8 cellular contexts compared by ENCODE assay signal in the genomic region with DNA sequence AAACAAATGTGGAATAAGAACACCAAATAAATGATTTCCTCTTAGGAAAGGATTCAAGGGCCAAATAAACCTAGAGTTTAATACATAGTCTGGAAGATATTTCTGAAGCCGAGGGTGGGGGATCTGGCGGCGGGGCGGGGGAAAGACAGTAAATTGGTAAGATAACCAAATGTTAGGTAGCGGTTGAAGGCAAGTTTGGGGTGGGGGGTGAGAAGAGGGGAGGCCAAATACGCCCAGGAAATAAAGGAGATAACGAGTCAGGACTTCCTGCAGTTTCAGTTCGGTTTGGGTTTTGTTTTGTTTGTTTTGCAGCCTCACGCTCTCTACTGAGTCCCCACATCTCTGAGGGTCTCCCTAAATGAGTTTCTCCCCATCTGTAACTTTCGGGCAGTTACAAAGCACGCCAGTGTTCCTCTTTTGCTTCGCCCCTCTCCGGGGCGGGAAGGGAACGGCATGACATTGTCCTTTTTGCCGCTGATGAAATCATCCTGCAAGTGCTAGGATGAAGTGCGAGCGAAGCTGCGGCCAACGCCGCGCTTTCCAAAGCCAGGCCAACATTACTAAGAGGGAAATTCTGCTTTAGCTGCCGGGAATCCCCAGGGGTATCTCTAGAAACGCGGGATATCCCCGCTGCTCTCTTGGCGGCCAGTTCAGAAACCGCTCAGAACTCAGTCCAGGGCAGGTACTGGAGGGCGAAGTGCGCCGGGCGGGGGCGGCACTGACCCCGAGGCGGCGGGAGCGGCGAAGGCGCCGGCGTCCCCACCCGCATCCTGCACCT. TPM values are rescaled to one million over a fixed set of nuclear protein-coding genes. Genes with fewer than 3 reads are reported as not detected.
DNase-seq lines count a peak whose midpoint lies in the region; ATAC-seq and TF ChIP-seq lines count a peak whose summit lies in the region.

No MANE protein-coding gene starts in this region.

- H3K27me3 Mint-ChIP-seq in activated naive CD4-positive, alpha-beta T cell treated with anti-CD3 and anti-CD28 coated beads for 36 hours (ENCODE audit: low read depth) = peaks cover 25% of the 10 kb centered on the region

- no peak for TF ChIP-seq CTCF in GM20000 (IDR thresholded peaks at IDR 0.05; ENCODE audit: extremely low read depth, missing control alignments)

- H3K27ac Mint-ChIP-seq in activated naive CD4-positive, alpha-beta T cell treated with anti-CD3 and anti-CD28 coated beads for 36 hours = peak overlapping the region; percentile 93

- peak; percentile 78 for DNase-seq in DMS 273 (lab: John Stamatoyannopoulos, UW; ENCODE audit: unreplicated experiment)
- DNase-seq in GM20000 (ENCODE audit: low spot score) = peak; percentile 82
- DNase-seq in HPDE6-E6E7 (ENCODE audit: extremely low spot score) = peak; percentile 34
- peak; percentile 77 for DNase-seq in SIG-M5 (lab: John Stamatoyannopoulos, UW)
- peak; percentile 84 for DNase-seq in activated naive CD4-positive, alpha-beta T cell treated with anti-CD3 and anti-CD28 coated beads for 36 hours
- peak; percentile 77 for DNase-seq in Right ventricle myocardium inferior (ENCODE audit: missing footprints)
- DNase-seq in posterior cingulate gyrus = peak in 6 of 10 donors; percentile 9 to 81 (median 17)
- DNase-seq in ureter (ENCODE audit: low spot score) = peak; percentile 56

- peaks cover 40% of the 10 kb centered on the region for H3K4me1 Mint-ChIP-seq in activated naive CD4-positive, alpha-beta T cell treated with anti-CD3 and anti-CD28 coated beads for 36 hours (ENCODE audit: low read depth)

- CTCF ChIA-PET in activated naive CD4-positive, alpha-beta T cell treated with anti-CD3 and anti-CD28 coated beads for 36 hours (lab: Charles Lee) = interaction anchor here (0.7 to 2.9 kb wide), 4 partner anchors 8 to 168 kb away, joined by 4 to 14 read pairs (median 8); no protein-coding TSS in a partner anchor

- intact Hi-C loops in activated naive CD4-positive, alpha-beta T cell treated with anti-CD3 and anti-CD28 coated beads for 36 hours (cut with micrococcal nuclease) = loop anchor here (1.0 to 10.0 kb wide), 17 partner anchors 20 to 1502 kb away; partner anchors contain the start of genes ARPC5, IVNS1ABP, RNF2 and SWT1
- intact Hi-C loops in Right ventricle myocardium inferior (cut with DNase I) = loop anchor here (2.0 to 5.0 kb wide), 3 partner anchors 15 to 146 kb away; no protein-coding TSS in a partner anchor
- intact Hi-C loops in posterior cingulate gyrus (cut with DNase I) = no loop called here

- peak; percentile 60 for ATAC-seq in Right ventricle myocardium inferior

- peak overlapping the region; percentile 79 for H3K4me3 Mint-ChIP-seq in activated naive CD4-positive, alpha-beta T cell treated with anti-CD3 and anti-CD28 coated beads for 36 hours

- H3K36me3 Mint-ChIP-seq in activated naive CD4-positive, alpha-beta T cell treated with anti-CD3 and anti-CD28 coated beads for 36 hours (ENCODE audit: low read depth) = no peaks in the 10 kb centered on the region

- no peaks in the 10 kb centered on the region for H3K9me3 Mint-ChIP-seq in activated naive CD4-positive, alpha-beta T cell treated with anti-CD3 and anti-CD28 coated beads for 36 hours

RNA-seq across cellular contexts. Expression of gene NIBAN1, which starts 0.8 kb away (rescaled TPM):
- total RNA-seq in activated naive CD4-positive, alpha-beta T cell treated with anti-CD3 and anti-CD28 coated beads for 36 hours = 1 to 10 TPM; 4.2 to 4.5 TPM
- total RNA-seq in Right ventricle myocardium inferior (354 TPM), ureter (41.1 TPM)

Comparison
In these comparisons a context has a peak if more than half of its experiments do, and no peak if none do; other contexts are left out.
1. Peak in every context shown above with its lines: DNase-seq and ATAC-seq.
2. DNase-seq: peak in every context shown above with its lines; median percentile 84 in activated naive CD4-positive, alpha-beta T cell treated with anti-CD3 and anti-CD28 coated beads for 36 hours; 82 in GM20000; 78 in DMS 273; 77 in SIG-M5; 77 in Right ventricle myocardium inferior; 56 in ureter; 34 in HPDE6-E6E7; 17 in posterior cingulate gyrus.